ENCODE assay signal across 6 cellular contexts in the genomic region with DNA sequence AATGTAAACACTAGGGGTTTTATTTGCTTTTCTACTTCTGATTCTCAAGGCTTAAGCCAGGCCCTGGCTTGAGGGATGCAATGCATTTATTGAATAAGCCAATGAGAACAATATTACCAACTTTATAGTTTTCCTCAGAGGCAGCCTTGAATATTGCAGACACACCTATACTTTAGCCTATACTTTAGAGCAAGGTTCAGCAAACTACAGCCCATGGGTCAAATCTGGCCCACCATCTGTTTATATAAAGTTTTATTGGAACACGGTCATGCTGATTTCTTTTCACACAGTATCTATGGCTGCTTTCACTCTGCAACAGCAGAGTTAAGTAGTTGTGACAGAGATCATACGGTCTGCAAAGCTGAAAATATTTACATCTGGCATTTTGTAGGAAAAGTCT.
"Had no signal": no experiment of that assay in that cellular context is flagged by ENCODE, and none has a peak within 500 bp of the region (broad histone marks: within the 10 kb centered on the region; RNA-seq: fewer than 3 reads in every experiment).

No MANE protein-coding gene starts in this region.

- H3K4me3 ChIP-seq: GM23248 had no signal

- H3K9me3 Mint-ChIP-seq: H9 had no signal

- H3K4me3 Mint-ChIP-seq: H9 had no signal

- H2AFZ ChIP-seq: GM23248 had no signal

- H3K27ac ChIP-seq: GM23248, KMS-11 had no signal

- DNase-seq: H9, IMR-90, Karpas-422, KBM-7 had no signal

- H3K27ac Mint-ChIP-seq: H9 had no signal

- H3K4me2 ChIP-seq: KMS-11 had no signal
